In the genomic region with DNA sequence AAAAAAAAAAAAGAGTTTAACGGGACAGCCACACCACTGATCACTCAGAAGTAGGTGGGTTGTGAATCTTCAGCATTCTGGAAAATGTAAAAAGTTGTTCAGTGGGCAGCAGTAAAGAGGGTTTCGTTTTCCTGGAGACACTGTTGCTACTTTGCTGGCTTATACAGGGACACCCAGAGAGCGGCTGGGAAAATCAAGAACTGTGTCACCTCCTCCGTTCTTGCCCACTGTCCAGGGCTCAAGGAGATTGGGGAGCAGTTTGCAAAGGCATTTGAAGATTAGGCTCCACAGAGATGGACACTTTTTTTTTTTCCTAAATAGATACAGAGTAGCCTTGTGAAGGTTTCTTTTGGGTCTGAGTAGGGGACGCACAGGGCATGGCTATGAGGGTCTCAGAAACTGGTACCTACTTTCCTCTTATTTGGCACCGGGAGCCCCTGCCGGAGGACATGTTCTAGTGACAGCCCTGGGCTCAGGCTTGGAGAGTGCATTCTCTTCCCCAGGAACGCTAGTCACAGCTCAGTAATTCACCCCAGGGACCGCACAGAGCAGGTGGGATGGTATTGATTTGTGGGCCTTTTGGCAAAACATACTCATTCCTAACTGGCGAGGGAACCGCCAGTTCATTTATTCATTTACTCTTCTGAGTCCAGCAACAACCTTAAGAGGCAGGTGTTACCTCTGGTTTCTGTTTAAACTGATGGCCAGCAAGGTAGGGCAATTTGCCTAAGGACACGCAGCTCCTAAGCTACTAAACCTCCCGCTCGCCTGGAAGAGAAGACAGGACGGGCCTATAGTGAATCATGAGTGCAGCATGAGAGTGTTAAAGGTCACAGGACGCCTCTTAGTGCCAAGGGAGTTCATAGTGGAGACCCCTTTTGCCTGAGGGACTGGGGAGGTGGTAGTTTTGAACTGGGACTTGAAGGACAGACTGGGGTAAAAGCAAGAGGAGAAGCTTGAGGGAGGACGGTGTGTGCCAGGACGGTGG, we compare ENCODE assay signal across 12 cellular contexts. TPM values are rescaled to one million over a fixed set of nuclear protein-coding genes. Genes with fewer than 3 reads are reported as not detected.
DNase-seq lines count a peak whose midpoint lies in the region; ATAC-seq and TF ChIP-seq lines count a peak whose summit lies in the region.
"Had no signal": no experiment of that assay in that cellular context is flagged by ENCODE, and none has a peak within 500 bp of the region (broad histone marks: within the 10 kb centered on the region; RNA-seq: fewer than 3 reads in every experiment).

No MANE protein-coding gene starts in this region.

- H3K4me1 ChIP-seq in CD4-positive, CD25-positive, alpha-beta regulatory T cell (ENCODE audit: control insufficient read depth, insufficient read depth, low read length, poor library complexity, severe bottlenecking): no peaks in the 10 kb centered on the region

- no peak overlapping the region for H3K4me3 Mint-ChIP-seq in CD4-positive, CD25-positive, alpha-beta regulatory T cell
- no peak overlapping the region for H3K4me3 Mint-ChIP-seq in endothelial cell (ENCODE audit: unreplicated experiment)
- H3K4me3 Mint-ChIP-seq: activated naive CD4-positive, alpha-beta T cell treated with anti-CD3 and anti-CD28 coated beads, Interleukin-2, amount 10 ng/mL, durations not matched to agents 7 days and 5 days; T-helper 2 cell treated with Interferon-gamma antibody and Interleukin-4, amounts not matched to agents 5 μg/mL and 100 μg/mL, for 36 hours had no signal

- DNase-seq in CD4-positive, CD25-positive, alpha-beta regulatory T cell: no peak
- DNase-seq in NCI-H1092 treated with DMSO at 0.1 percent for 48 hours (lab: John Stamatoyannopoulos, UW): peak; percentile 68
- peak; percentile 44 for DNase-seq in NCI-H510A (lab: John Stamatoyannopoulos, UW)
- DNase-seq in kidney tubule cell (ENCODE audit: low spot score): peak; percentile 82
- no peak for DNase-seq in endothelial cell (ENCODE audit: low spot score)
- no peak for DNase-seq in stimulated activated CD4-positive, alpha-beta T cell treated with anti-CD3 and anti-CD28 coated beads, Interleukin-4, amount 100 ng/mL, for 24 hours
- DNase-seq in NOMO-1 (lab: John Stamatoyannopoulos, UW; ENCODE audit: unreplicated experiment in 2 of 2): no peak
- DNase-seq: activated naive CD4-positive, alpha-beta T cell treated with anti-CD3 and anti-CD28 coated beads, Interleukin-2, amount 10 ng/mL, durations not matched to agents 7 days and 5 days; MM.1S; stimulated activated CD4-positive, alpha-beta T cell treated with anti-CD3 and anti-CD28 coated beads, Interleukin-4, amount 100 ng/mL, for 4 hours had no signal

- peaks cover 9% of the 10 kb centered on the region for H3K36me3 ChIP-seq in CD4-positive, CD25-positive, alpha-beta regulatory T cell (ENCODE audit: control insufficient read depth, insufficient read depth, low read length)

- H3K27me3 Mint-ChIP-seq in CD4-positive, CD25-positive, alpha-beta regulatory T cell: no peaks in the 10 kb centered on the region
- H3K27me3 Mint-ChIP-seq in endothelial cell (ENCODE audit: unreplicated experiment): peaks cover 5% of the 10 kb centered on the region
- H3K27me3 Mint-ChIP-seq: activated naive CD4-positive, alpha-beta T cell treated with anti-CD3 and anti-CD28 coated beads, Interleukin-2, amount 10 ng/mL, durations not matched to agents 7 days and 5 days had no signal

- no peaks in the 10 kb centered on the region for H3K27me3 ChIP-seq in CD4-positive, CD25-positive, alpha-beta regulatory T cell (ENCODE audit: control insufficient read depth, insufficient read depth, low read length)

- H3K4me1 Mint-ChIP-seq in CD4-positive, CD25-positive, alpha-beta regulatory T cell: peaks cover 0 to 50% (median 17%) of the 10 kb centered on the region in 4 donors
- peaks cover 18% of the 10 kb centered on the region for H3K4me1 Mint-ChIP-seq in endothelial cell (ENCODE audit: unreplicated experiment)

- no peaks in the 10 kb centered on the region for H3K9me3 Mint-ChIP-seq in CD4-positive, CD25-positive, alpha-beta regulatory T cell
- no peaks in the 10 kb centered on the region for H3K9me3 Mint-ChIP-seq in endothelial cell (ENCODE audit: unreplicated experiment)
- H3K9me3 Mint-ChIP-seq: activated naive CD4-positive, alpha-beta T cell treated with anti-CD3 and anti-CD28 coated beads, Interleukin-2, amount 10 ng/mL, durations not matched to agents 7 days and 5 days; T-helper 2 cell treated with Interferon-gamma antibody and Interleukin-4, amounts not matched to agents 5 μg/mL and 100 μg/mL, for 36 hours had no signal

- no peak overlapping the region for H3K27ac ChIP-seq in CD4-positive, CD25-positive, alpha-beta regulatory T cell (ENCODE audit: insufficient read depth, low read length, poor library complexity, severe bottlenecking)

- ATAC-seq in CD4-positive, CD25-positive, alpha-beta regulatory T cell (ENCODE audit: low read depth in 2 of 2): no peak
- no peak for ATAC-seq in HG02642 (IDR thresholded peaks at IDR 0.05; ENCODE audit: poor library complexity, unreplicated experiment)

- peak overlapping the region in 2 of 3 donors; percentile 40 to 69 for H3K27ac Mint-ChIP-seq in CD4-positive, CD25-positive, alpha-beta regulatory T cell
- no peak overlapping the region for H3K27ac Mint-ChIP-seq in endothelial cell (ENCODE audit: unreplicated experiment)
- H3K27ac Mint-ChIP-seq: activated naive CD4-positive, alpha-beta T cell treated with anti-CD3 and anti-CD28 coated beads, Interleukin-2, amount 10 ng/mL, durations not matched to agents 7 days and 5 days; T-helper 2 cell treated with Interferon-gamma antibody and Interleukin-4, amounts not matched to agents 5 μg/mL and 100 μg/mL, for 36 hours had no signal

- H3K9me3 ChIP-seq in CD4-positive, CD25-positive, alpha-beta regulatory T cell (ENCODE audit: control insufficient read depth in 2 of 2, low read length in 2 of 2): no peaks in the 10 kb centered on the region

- H3K36me3 Mint-ChIP-seq in CD4-positive, CD25-positive, alpha-beta regulatory T cell: peaks cover 24% of the 10 kb centered on the region
- H3K36me3 Mint-ChIP-seq in endothelial cell (ENCODE audit: low read depth, unreplicated experiment): peaks cover 12% of the 10 kb centered on the region

- H3K4me3 ChIP-seq in CD4-positive, CD25-positive, alpha-beta regulatory T cell (ENCODE audit: low read depth, low read length): no peak overlapping the region

- TF ChIP-seq CTCF in endothelial cell (IDR thresholded peaks at IDR 0.05; ENCODE audit: unreplicated experiment): no peak

RNA-seq across cellular contexts. Expression of a gene that starts 53.1 kb away (rescaled TPM):
- 33.8 TPM for total RNA-seq in CD4-positive, CD25-positive, alpha-beta regulatory T cell
- 10 to 100 TPM; 80.6 to 95.6 (median 87.7) TPM for polyA plus RNA-seq in CD4-positive, CD25-positive, alpha-beta regulatory T cell
- total RNA-seq in endothelial cell (ENCODE audit: unreplicated experiment): 34.6 TPM

Comparison
In these comparisons a context has a peak if more than half of its experiments do, and no peak if none do; other contexts are left out.
1. DNase-seq: peak in NCI-H1092 treated with DMSO at 0.1 percent for 48 hours (single experiment), NCI-H510A (single experiment) and kidney tubule cell (single experiment); none in CD4-positive, CD25-positive, alpha-beta regulatory T cell (0 of 3), endothelial cell (single experiment), stimulated activated CD4-positive, alpha-beta T cell treated with anti-CD3 and anti-CD28 coated beads, Interleukin-4, amount 100 ng/mL, for 24 hours (single experiment) and NOMO-1 (0 of 2).